In genomic region chr2:160941290-160941846, GRCh38 we compare ENCODE assay signal across 22 cellular contexts.
DNase-seq lines count a peak whose midpoint lies in the region; ATAC-seq, FAIRE-seq and TF ChIP-seq lines count a peak whose summit lies in the region.
"Had no signal": no experiment of that assay in that cellular context is flagged by ENCODE, and none has a peak within 500 bp of the region (broad histone marks: within the 10 kb centered on the region; RNA-seq: fewer than 3 reads in every experiment).

No MANE protein-coding gene starts in this region.

- no peaks in the 10 kb centered on the region for H3K9me1 ChIP-seq in endothelial cell of umbilical vein (replicated peaks; ENCODE audit: control insufficient read depth, extremely low read depth, insufficient read depth, low read length)

- H3K9me3 ChIP-seq in Loucy (ENCODE audit: insufficient read depth, low read depth, low read length) (no peaks in the 10 kb centered on the region), endothelial cell of umbilical vein (replicated peaks; ENCODE audit: control insufficient read depth, insufficient read depth, low read length) (no peaks in the 10 kb centered on the region), right lobe of liver (no peaks in the 10 kb centered on the region)
- H3K9me3 ChIP-seq: BLaER1 treated with 17β-estradiol and CSF1 and Interleukin-3, amounts not matched to agents 10 nM and 100 nM; HAP-1; psoas muscle; SJCRH30; stomach; tibial artery had no signal

- H3K27me3 ChIP-seq in Loucy (ENCODE audit: insufficient read depth, low read length, poor library complexity, severe bottlenecking) (no peaks in the 10 kb centered on the region), endothelial cell of umbilical vein (ENCODE audit: control insufficient read depth in 2 of 2, insufficient read depth in 2 of 2, low read length in 2 of 2) (no peaks in the 10 kb centered on the region), right lobe of liver (no peaks in the 10 kb centered on the region)
- H3K27me3 ChIP-seq: BLaER1 treated with 17β-estradiol and CSF1 and Interleukin-3, amounts not matched to agents 10 nM and 100 nM; SJCRH30; stomach; tibial artery had no signal

- ATAC-seq in GM18511 (IDR thresholded peaks at IDR 0.05; ENCODE audit: unreplicated experiment) (peak; percentile 7), GM21619 (IDR thresholded peaks at IDR 0.05; ENCODE audit: unreplicated experiment) (peak; percentile 13), GM19324 (IDR thresholded peaks at IDR 0.05; ENCODE audit: low FRiP score, unreplicated experiment) (no peak), GM18909 (IDR thresholded peaks at IDR 0.05; ENCODE audit: poor library complexity, unreplicated experiment) (no peak), right lobe of liver (no peak), GM18870 (IDR thresholded peaks at IDR 0.05; ENCODE audit: unreplicated experiment) (no peak)
- ATAC-seq: psoas muscle had no signal

- H3K4me3 ChIP-seq in Loucy (ENCODE audit: low read length, poor library complexity, severe bottlenecking) (no peak overlapping the region), endothelial cell of umbilical vein (replicated peaks in 1 of 3; ENCODE audit: insufficient read depth in 1 of 3, low read depth in 1 of 3, low read length in 3 of 3) (no peak overlapping the region), right lobe of liver (no peak overlapping the region)
- H3K4me3 ChIP-seq: BLaER1 treated with 17β-estradiol and CSF1 and Interleukin-3, amounts not matched to agents 10 nM and 100 nM; dorsolateral prefrontal cortex; HAP-1; psoas muscle; SJCRH30; stomach; tibial artery had no signal

- H3K27ac ChIP-seq in endothelial cell of umbilical vein (ENCODE audit: insufficient read depth, low read depth, low read length) (no peak overlapping the region), right lobe of liver (no peak overlapping the region)
- H3K27ac ChIP-seq: BLaER1 treated with 17β-estradiol and CSF1 and Interleukin-3, amounts not matched to agents 10 nM and 100 nM; dorsolateral prefrontal cortex; psoas muscle; SJCRH30; stomach; tibial artery had no signal

- H3K4me2 ChIP-seq in Loucy (ENCODE audit: low read depth, low read length, poor library complexity, severe bottlenecking) (no peak overlapping the region), endothelial cell of umbilical vein (ENCODE audit: insufficient read depth, low read length) (no peak overlapping the region)
- H3K4me2 ChIP-seq: BLaER1 treated with 17β-estradiol and CSF1 and Interleukin-3, amounts not matched to agents 10 nM and 100 nM had no signal

- H3K9me2 ChIP-seq in Loucy (replicated peaks; ENCODE audit: low read depth, low read length) = no peaks in the 10 kb centered on the region

- peak overlapping the region; percentile 53 for H2AFZ ChIP-seq in Loucy (ENCODE audit: low read length)
- no peak overlapping the region for H2AFZ ChIP-seq in endothelial cell of umbilical vein (ENCODE audit: low read depth, low read length)

- H3K79me2 ChIP-seq in Loucy (ENCODE audit: insufficient read depth, low read length) (no peaks in the 10 kb centered on the region), endothelial cell of umbilical vein (ENCODE audit: control insufficient read depth, insufficient read depth, low read length) (no peaks in the 10 kb centered on the region)

- DNase-seq in endothelial cell of umbilical vein (ENCODE audit: low read depth, low spot score) (no peak), right lobe of liver (no peak)
- DNase-seq: activated CD4-positive, alpha-beta T cell treated with anti-CD3 and anti-CD28 coated beads, Interleukin-2, amount 50 U/mL, for 4 hours; activated naive CD8-positive, alpha-beta T cell treated with anti-CD3 and anti-CD28 coated beads, Interleukin-2, amount 10 ng/mL, durations not matched to agents 7 days and 5 days; dorsolateral prefrontal cortex; KG1; kidney glomerular epithelial cell; NCI-H2171; NCI-H524 treated with DMSO at 0.1 percent for 48 hours; psoas muscle; SJCRH30; stomach; tibial artery had no signal

- FAIRE-seq in endothelial cell of umbilical vein (lab: Jason Lieb, UNC) = no peak
- FAIRE-seq: GM12892 had no signal

- intact Hi-C loops in endothelial cell of umbilical vein (cut with micrococcal nuclease) (no loop called here), right lobe of liver (cut with DNase I) (no loop called here)

- H3F3A ChIP-seq in Loucy (ENCODE audit: low read depth) = no peaks in the 10 kb centered on the region

- no TSS peak for BruUV-seq in endothelial cell of umbilical vein (replicated peaks; lab: Mats Ljungman, UMichigan)

- 47% methylated on average over 1 of the region's 1 CpG for WGBS in right lobe of liver (ENCODE audit: insufficient coverage, low coverage, low lambda C conversion rate, missing lambda C conversion rate)

- dilution Hi-C loops in endothelial cell of umbilical vein (cut with MboI; ENCODE audit: extremely low pct_ligation_motif_present, low sequenced_read_pairs) = no loop called here

- H3K4me1 ChIP-seq in Loucy (ENCODE audit: insufficient read depth, low read length, poor library complexity, severe bottlenecking) (no peaks in the 10 kb centered on the region), endothelial cell of umbilical vein (ENCODE audit: control insufficient read depth, extremely low read depth, insufficient read depth, low read length) (no peaks in the 10 kb centered on the region), right lobe of liver (no peaks in the 10 kb centered on the region)
- H3K4me1 ChIP-seq: psoas muscle, SJCRH30 had no signal

- H3K9ac ChIP-seq in Loucy (ENCODE audit: low read depth, low read length, poor library complexity, severe bottlenecking) (no peak overlapping the region), endothelial cell of umbilical vein (replicated peaks; ENCODE audit: extremely low read depth, insufficient read depth, low read length) (no peak overlapping the region)
- H3K9ac ChIP-seq: BLaER1 treated with 17β-estradiol and CSF1 and Interleukin-3, amounts not matched to agents 10 nM and 100 nM had no signal

- H3K36me3 ChIP-seq in Loucy (ENCODE audit: insufficient read depth, low read length) (no peaks in the 10 kb centered on the region), endothelial cell of umbilical vein (ENCODE audit: control insufficient read depth in 2 of 2, extremely low read depth in 1 of 2, insufficient read depth in 2 of 2, low read length in 2 of 2) (no peaks in the 10 kb centered on the region), right lobe of liver (no peaks in the 10 kb centered on the region)
- H3K36me3 ChIP-seq: BLaER1 treated with 17β-estradiol and CSF1 and Interleukin-3, amounts not matched to agents 10 nM and 100 nM; HAP-1; SJCRH30; stomach; tibial artery had no signal

- H4K20me1 ChIP-seq in Loucy (ENCODE audit: insufficient read depth, low read length, poor library complexity, severe bottlenecking) = no peaks in the 10 kb centered on the region
- no peaks in the 10 kb centered on the region for H4K20me1 ChIP-seq in endothelial cell of umbilical vein (replicated peaks; ENCODE audit: control insufficient read depth, extremely low read depth, insufficient read depth, low read length)
- H4K20me1 ChIP-seq: BLaER1 treated with 17β-estradiol and CSF1 and Interleukin-3, amounts not matched to agents 10 nM and 100 nM had no signal

- TF ChIP-seq POLR2A in endothelial cell of umbilical vein (IDR thresholded peaks at IDR 0.05; ENCODE audit: low read depth, low read length) (no peak), right lobe of liver (IDR thresholded peaks at IDR 0.05) (no peak)

- TF ChIP-seq CTCF in Loucy (conservative IDR thresholded peaks at IDR 0.05; ENCODE audit: low read length) = no peak
- TF ChIP-seq CTCF in endothelial cell of umbilical vein (IDR thresholded peaks at IDR 0.05; ENCODE audit: extremely low read depth in 1 of 2, insufficient read depth in 1 of 2, low read depth in 1 of 2, low read length in 2 of 2) = no peak
- TF ChIP-seq CTCF in right lobe of liver (IDR thresholded peaks at IDR 0.05) = no peak

- CTCF ChIA-PET in endothelial cell of umbilical vein (lab: Charles Lee) = no interaction called here

- POLR2A ChIA-PET in endothelial cell of umbilical vein (lab: Charles Lee) = no interaction called here

TF ChIP-seq in endothelial cell of umbilical vein, 7 proteins besides CTCF, POLR2A, EP300 and RAD21:
- TF ChIP-seq MAX (IDR thresholded peaks at IDR 0.05; ENCODE audit: insufficient read depth, insufficient read length) = no peak
- no peak for TF ChIP-seq JUN (IDR thresholded peaks at IDR 0.05; ENCODE audit: borderline replicate concordance, insufficient read depth, insufficient read length, low read depth)
- TF ChIP-seq EZH2 (IDR thresholded peaks at IDR 0.05; ENCODE audit: borderline replicate concordance, low read depth, low read length, severe bottlenecking) = peak; percentile 31
- no peak for TF ChIP-seq FOS (IDR thresholded peaks at IDR 0.05; ENCODE audit: borderline replicate concordance, insufficient read depth, low read length)

Comparison
In these comparisons a context has a peak if more than half of its experiments do, and no peak if none do; other contexts are left out.
1. ATAC-seq: peak in GM18511 (single experiment) and GM21619 (single experiment); none in GM19324 (single experiment), GM18909 (single experiment), right lobe of liver (0 of 4) and GM18870 (single experiment).